In genomic region chr2:27805180-27805579, GRCh38 we compare ENCODE assay signal across 26 cellular contexts. TPM values are rescaled to one million over a fixed set of nuclear protein-coding genes. Genes with fewer than 3 reads are reported as not detected.
DNase-seq lines count a peak whose midpoint lies in the region; ATAC-seq, FAIRE-seq and TF ChIP-seq lines count a peak whose summit lies in the region.
"Had no signal": no experiment of that assay in that cellular context is flagged by ENCODE, and none has a peak within 500 bp of the region (broad histone marks: within the 10 kb centered on the region; RNA-seq: fewer than 3 reads in every experiment).

No MANE protein-coding gene starts in this region.

- H3K4me1 ChIP-seq in A549: peaks cover 23% of the 10 kb centered on the region

- peaks cover 37% of the 10 kb centered on the region for H3K4me1 Mint-ChIP-seq in chondrocyte (ENCODE audit: low read depth)
- H3K4me1 Mint-ChIP-seq: CD4-positive, alpha-beta memory T cell had no signal

- TF ChIP-seq RAD21 in A549 (conservative IDR thresholded peaks at IDR 0.05 in 1 of 2, IDR thresholded peaks at IDR 0.05 in 1 of 2): no peak

- no peaks in the 10 kb centered on the region for H3K9me3 Mint-ChIP-seq in chondrocyte (ENCODE audit: low read depth)
- H3K9me3 Mint-ChIP-seq: CD4-positive, alpha-beta memory T cell had no signal

- TF ChIP-seq CTCF in A549 (IDR thresholded peaks at IDR 0.05) (no peak), chondrocyte (IDR thresholded peaks at IDR 0.05) (no peak), GM13977 (IDR thresholded peaks at IDR 0.05; ENCODE audit: extremely low read depth, insufficient read depth, missing control alignments) (no peak)

- no peak for ATAC-seq in A549
- no peak for ATAC-seq in HG02981 (IDR thresholded peaks at IDR 0.05; ENCODE audit: unreplicated experiment)
- ATAC-seq: K562 had no signal

- H3K4me3 ChIP-seq in A549: no peak overlapping the region
- H3K4me3 ChIP-seq: K562, SK-N-MC had no signal

- H3K4me3 Mint-ChIP-seq in chondrocyte (ENCODE audit: unreplicated experiment): no peak overlapping the region
- H3K4me3 Mint-ChIP-seq: CD4-positive, alpha-beta memory T cell had no signal

- TF ChIP-seq EP300 in A549 (IDR thresholded peaks at IDR 0.05): no peak

- no peak overlapping the region for H3K4me2 ChIP-seq in A549

- 85% methylated on average over 3 of the region's 3 CpGs for WGBS in A549 (ENCODE audit: missing lambda C conversion rate)

- peak overlapping the region; percentile 19 to 79; a peak in 4 of 6 replicates for H3K27ac ChIP-seq in A549
- H3K27ac ChIP-seq: SK-N-MC had no signal

- peak overlapping the region; percentile 6 for H3K27ac Mint-ChIP-seq in chondrocyte (ENCODE audit: unreplicated experiment)
- H3K27ac Mint-ChIP-seq: CD4-positive, alpha-beta memory T cell had no signal

- POLR2A ChIA-PET in A549 (lab: Yijun Ruan, JAX): no interaction called here

- in situ Hi-C loops in GM13977 (cut with MboI; ENCODE audit: low pct_unique_long_range_greater_than_20kb, low sequenced_read_pairs, unreplicated experiment): no loop called here

- DNase-seq in A549 (ENCODE audit: low read depth in 1 of 2, low spot score in 1 of 2): no peak
- peak; percentile 17 to 27 for DNase-seq in Kasumi-1 (lab: John Stamatoyannopoulos, UW)
- DNase-seq in NOMO-1 (lab: John Stamatoyannopoulos, UW; ENCODE audit: unreplicated experiment in 2 of 2): peak; percentile 50 to 77
- DNase-seq in chondrocyte (ENCODE audit: low spot score): no peak
- no peak for DNase-seq in GM13977 (ENCODE audit: low spot score)
- DNase-seq in central memory CD4-positive, alpha-beta T cell: no peak
- DNase-seq in activated CD4-positive, alpha-beta T cell treated with anti-CD3 and anti-CD28 coated beads, Interleukin-2, amount 50 U/mL, for 1 hour: no peak
- DNase-seq: 8988T; CD4-positive, alpha-beta memory T cell; COR-L47; DMS53; HCEC 1CT; NCI-H1092 treated with DMSO at 0.1 percent for 48 hours; NCI-H1436; NCI-H187; NCI-H2081 treated with DMSO at 0.1 percent for 48 hours; NCI-H2171; NCI-H226; NCI-H510A; NCI-H69; Right ventricle myocardium superior; RPMI8226 had no signal

- H3K36me3 Mint-ChIP-seq in chondrocyte (ENCODE audit: low read depth): no peaks in the 10 kb centered on the region
- H3K36me3 Mint-ChIP-seq: CD4-positive, alpha-beta memory T cell had no signal

- CTCF ChIA-PET in A549 (lab: Yijun Ruan, JAX): interaction anchor here (0.7 to 1.4 kb wide), 6 partner anchors 10 to 591 kb away, joined by 3 read pairs; no protein-coding TSS in a partner anchor

- no peak for FAIRE-seq in A549 (lab: Jason Lieb, UNC)
- FAIRE-seq: H1, K562 had no signal

- H3K27me3 Mint-ChIP-seq in chondrocyte (ENCODE audit: low read depth): no peaks in the 10 kb centered on the region
- H3K27me3 Mint-ChIP-seq: CD4-positive, alpha-beta memory T cell had no signal

- TF ChIP-seq POLR2A in A549 (IDR thresholded peaks at IDR 0.05; ENCODE audit: low read length): no peak

- no peaks in the 10 kb centered on the region for H3K9me3 ChIP-seq in A549

TF ChIP-seq in A549, 52 proteins besides CTCF, POLR2A, EP300 and RAD21:
- TF ChIP-seq TP53 (CRISPR knock-in tag; IDR thresholded peaks at IDR 0.05) (no peak), PBX3 (IDR thresholded peaks at IDR 0.05) (no peak)

RNA-seq across cellular contexts. Expression of gene MRPL33, which starts 33.7 kb away (rescaled TPM):
- polyA plus RNA-seq in A549 (2011; rRNA removed): 171 and 287 TPM in 2 replicates
- polyA plus RNA-seq in A549 (2012; cell fraction: cytosol; rRNA removed): 89.0 and 108 TPM in 2 replicates
- 16.2 and 28.5 TPM in 2 replicates for polyA plus RNA-seq in A549 (2012; cell fraction: nucleus; rRNA removed)
- polyA plus RNA-seq in A549 (2017; fragmentation: RNase III; extraction: RNeasy Plus Mini Kit Qiagen cat#74134 plus additional on column Dnase treatment): 492 to 595 TPM (median 497 TPM) in 3 replicates
- polyA minus RNA-seq in A549 (2011; rRNA and poly(A)+ RNA removed): 11.8 and 17.2 TPM in 2 replicates
- total RNA-seq in chondrocyte: 59.9 to 64.9 TPM (median 62.1 TPM) in 3 replicates

Comparison
In these comparisons a context has a peak if more than half of its experiments do, and no peak if none do; other contexts are left out.
1. DNase-seq: peak in Kasumi-1 (2 of 2) and NOMO-1 (2 of 2); none in A549 (0 of 2), chondrocyte (single experiment), GM13977 (single experiment), central memory CD4-positive, alpha-beta T cell (single experiment) and activated CD4-positive, alpha-beta T cell treated with anti-CD3 and anti-CD28 coated beads, Interleukin-2, amount 50 U/mL, for 1 hour (single experiment).